In genomic region chr20:237479-237878, GRCh38 we compare ENCODE assay signal across 13 cellular contexts. TPM values are rescaled to one million over a fixed set of nuclear protein-coding genes. Genes with fewer than 3 reads are reported as not detected.
DNase-seq lines count a peak whose midpoint lies in the region; ATAC-seq and TF ChIP-seq lines count a peak whose summit lies in the region.
"Had no signal": no experiment of that assay in that cellular context is flagged by ENCODE, and none has a peak within 500 bp of the region (broad histone marks: within the 10 kb centered on the region; RNA-seq: fewer than 3 reads in every experiment).

No MANE protein-coding gene starts in this region.

- peak overlapping the region; percentile 75 for H3K27ac Mint-ChIP-seq in activated CD4-positive, alpha-beta memory T cell treated with anti-CD3 and anti-CD28 coated beads for 36 hours
- H3K27ac Mint-ChIP-seq in HFFc6, result no peak overlapping the region
- H3K27ac Mint-ChIP-seq: GM23338 had no signal

- no peak overlapping the region for H3K23ac ChIP-seq in neuronal stem cell (ENCODE audit: low read depth, low read length, poor library complexity)

- no peak overlapping the region for H3K14ac ChIP-seq in neuronal stem cell (ENCODE audit: low read length)

- peak; percentile 62 for DNase-seq in activated CD4-positive, alpha-beta memory T cell treated with anti-CD3 and anti-CD28 coated beads for 36 hours
- DNase-seq in mucosa of descending colon (peak in 1 of 3 donors; percentile 18), occipital lobe (lab: John Stamatoyannopoulos, UW) (no peak), neuronal stem cell (ENCODE audit: low spot score) (no peak), hepatic stellate cell (ENCODE audit: low spot score) (no peak), HFFc6 (no peak)
- DNase-seq: Caco-2, esophagus squamous epithelium, NCI-H1417 treated with DMSO at 0.1 percent for 48 hours had no signal

- H3K27me3 ChIP-seq in neuronal stem cell (ENCODE audit: control insufficient read depth in 3 of 3, insufficient read depth in 3 of 3, low read depth in 1 of 3, low read length in 3 of 3), result peaks cover 0 to 19% (median 1%) of the 10 kb centered on the region in 3 experiments

- H3K4me3 ChIP-seq in mucosa of descending colon (no peak overlapping the region), neuronal stem cell (ENCODE audit: low read length in 2 of 2) (no peak overlapping the region)
- H3K4me3 ChIP-seq: esophagus squamous epithelium, GM23338 had no signal

- H4K8ac ChIP-seq in neuronal stem cell (ENCODE audit: low read depth, low read length), result no peak overlapping the region

- H3K36me3 Mint-ChIP-seq in activated CD4-positive, alpha-beta memory T cell treated with anti-CD3 and anti-CD28 coated beads for 36 hours, result no peaks in the 10 kb centered on the region
- H3K36me3 Mint-ChIP-seq in HFFc6 (ENCODE audit: low read depth), result no peaks in the 10 kb centered on the region

- no peak overlapping the region for H2BK15ac ChIP-seq in neuronal stem cell (ENCODE audit: low read length)

- H3K18ac ChIP-seq in neuronal stem cell (ENCODE audit: low read length), result no peak overlapping the region

- H3K4me1 ChIP-seq in mucosa of descending colon (ENCODE audit: low read depth) (no peaks in the 10 kb centered on the region), neuronal stem cell (ENCODE audit: control insufficient read depth in 2 of 2, insufficient read depth in 1 of 2, low read depth in 1 of 2, low read length in 2 of 2) (peaks cover 0 to 6% of the 10 kb centered on the region in 2 donors)
- H3K4me1 ChIP-seq: Caco-2 had no signal

- no peak overlapping the region for H2AK5ac ChIP-seq in neuronal stem cell (ENCODE audit: low read depth, low read length)

- H3K4me2 ChIP-seq in neuronal stem cell (ENCODE audit: insufficient read depth, low read length, poor library complexity, severe bottlenecking), result no peak overlapping the region
- H3K4me2 ChIP-seq: GM23338 had no signal

- H4K91ac ChIP-seq in neuronal stem cell (ENCODE audit: low read depth, low read length, poor library complexity), result no peak overlapping the region

- H2BK5ac ChIP-seq in neuronal stem cell (ENCODE audit: low read length), result no peak overlapping the region

- no peaks in the 10 kb centered on the region for H3K79me1 ChIP-seq in neuronal stem cell (ENCODE audit: low read depth, low read length)

- H3K27me3 Mint-ChIP-seq in activated CD4-positive, alpha-beta memory T cell treated with anti-CD3 and anti-CD28 coated beads for 36 hours, result peaks cover 4% of the 10 kb centered on the region
- H3K27me3 Mint-ChIP-seq in HFFc6 (ENCODE audit: insufficient read depth), result peaks cover 22% of the 10 kb centered on the region

- POLR2A ChIA-PET in activated CD4-positive, alpha-beta memory T cell treated with anti-CD3 and anti-CD28 coated beads for 36 hours (lab: Charles Lee), result interaction anchor here (1.3 kb wide), 1 partner anchor 102 kb away, joined by 3 read pairs; no protein-coding TSS in a partner anchor

- H3K4me3 Mint-ChIP-seq in activated CD4-positive, alpha-beta memory T cell treated with anti-CD3 and anti-CD28 coated beads for 36 hours, result peak overlapping the region; percentile 54
- H3K4me3 Mint-ChIP-seq in HFFc6, result no peak overlapping the region; the same call in 1 of the 2 replicates
- H3K4me3 Mint-ChIP-seq: GM23338 had no signal

- no peak overlapping the region for H3K9ac ChIP-seq in neuronal stem cell (ENCODE audit: low read depth, low read length, poor library complexity)

- H3K36me3 ChIP-seq in mucosa of descending colon (ENCODE audit: low read depth) (no peaks in the 10 kb centered on the region), neuronal stem cell (replicated peaks in 1 of 2; ENCODE audit: control insufficient read depth in 2 of 2, insufficient read depth in 2 of 2, low read length in 2 of 2) (no peaks in the 10 kb centered on the region)
- H3K36me3 ChIP-seq: esophagus squamous epithelium had no signal

- no peak overlapping the region for H2BK12ac ChIP-seq in neuronal stem cell (ENCODE audit: low read length)

- ATAC-seq in HG02884 (IDR thresholded peaks at IDR 0.05; ENCODE audit: unreplicated experiment), result peak; percentile 72
- ATAC-seq in mucosa of descending colon, result peak; percentile 52
- ATAC-seq: GM23338 had no signal

- H3K9me3 Mint-ChIP-seq in activated CD4-positive, alpha-beta memory T cell treated with anti-CD3 and anti-CD28 coated beads for 36 hours, result no peaks in the 10 kb centered on the region
- no peaks in the 10 kb centered on the region for H3K9me3 Mint-ChIP-seq in HFFc6
- H3K9me3 Mint-ChIP-seq: GM23338 had no signal

- H2AFZ ChIP-seq in neuronal stem cell (ENCODE audit: low read length), result no peak overlapping the region
- H2AFZ ChIP-seq: GM23338 had no signal

- CTCF ChIA-PET in activated CD4-positive, alpha-beta memory T cell treated with anti-CD3 and anti-CD28 coated beads for 36 hours (lab: Charles Lee), result interaction anchor here (1.7 to 5.2 kb wide), 2 partner anchors 29 to 94 kb away, joined by 6 to 23 read pairs; no protein-coding TSS in a partner anchor

- no peak for TF ChIP-seq CTCF in C4-2B (conservative IDR thresholded peaks at IDR 0.05)
- no peak for TF ChIP-seq CTCF in mucosa of descending colon (IDR thresholded peaks at IDR 0.05)
- no peak for TF ChIP-seq CTCF in HFFc6 (IDR thresholded peaks at IDR 0.05)

- no peak overlapping the region for H3K4ac ChIP-seq in neuronal stem cell (ENCODE audit: low read length)

- no peak overlapping the region for H2BK120ac ChIP-seq in neuronal stem cell (ENCODE audit: low read depth, low read length)

- intact Hi-C loops in activated CD4-positive, alpha-beta memory T cell treated with anti-CD3 and anti-CD28 coated beads for 36 hours (cut with micrococcal nuclease), result loop anchor here (1.0 kb wide), 1 partner anchor 29 kb away; no protein-coding TSS in a partner anchor
- intact Hi-C loops in mucosa of descending colon (cut with DNase I, micrococcal nuclease), result no loop called here

- H3K4me1 Mint-ChIP-seq in activated CD4-positive, alpha-beta memory T cell treated with anti-CD3 and anti-CD28 coated beads for 36 hours (ENCODE audit: low read depth), result peaks cover 22% of the 10 kb centered on the region
- H3K4me1 Mint-ChIP-seq in HFFc6 (ENCODE audit: low read depth), result 0 out of 2 replicates have a peak, but pooled peaks cover 5% of the 10 kb centered on the region
- H3K4me1 Mint-ChIP-seq: GM23338 had no signal

- H3K9me3 ChIP-seq in mucosa of descending colon, result no peaks in the 10 kb centered on the region
- peaks cover 0 to 2% of the 10 kb centered on the region in 2 donors for H3K9me3 ChIP-seq in neuronal stem cell (replicated peaks in 1 of 2; ENCODE audit: control insufficient read depth in 2 of 2, insufficient read depth in 1 of 2, low read depth in 1 of 2, low read length in 2 of 2)
- H3K9me3 ChIP-seq: Caco-2, esophagus squamous epithelium had no signal

- no CpG with 5 or more reads among the region's 4 CpGs for WGBS in neuronal stem cell (ENCODE audit: extremely low coverage in 2 of 2, insufficient read length in 2 of 2, insufficient replicate concordance in 1 of 2), 2 donors

- peak overlapping the region; percentile 66 for H3K27ac ChIP-seq in C4-2B
- no peak overlapping the region for H3K27ac ChIP-seq in neuronal stem cell (replicated peaks; ENCODE audit: low read length)
- H3K27ac ChIP-seq: esophagus squamous epithelium had no signal

RNA-seq across cellular contexts. Expression of gene DEFB129, which starts 10.4 kb away (rescaled TPM):
- not detected for total RNA-seq in activated CD4-positive, alpha-beta memory T cell treated with anti-CD3 and anti-CD28 coated beads for 36 hours
- total RNA-seq in mucosa of descending colon (not detected), occipital lobe (not detected)
- polyA plus RNA-seq in neuronal stem cell (2013, experiment 1 of 2), result not detected
- not detected for polyA plus RNA-seq in neuronal stem cell (2013, experiment 2 of 2)
- not detected for total RNA-seq in HFFc6 (2021; fragmentation: NEBNext Ultra II Directional; extraction: Animal tissue kit (Norgen Biotek cat#: 25700))
- total RNA-seq: Caco-2, esophagus squamous epithelium, GM23338, subcutaneous adipose tissue had no signal
- polyA plus RNA-seq: GM23338 had no signal

RNA-seq across cellular contexts. Expression of gene DEFB132, which starts 20.0 kb away (rescaled TPM):
- not detected for total RNA-seq in activated CD4-positive, alpha-beta memory T cell treated with anti-CD3 and anti-CD28 coated beads for 36 hours
- not detected for total RNA-seq in mucosa of descending colon
- total RNA-seq in occipital lobe, result not detected
- polyA plus RNA-seq in neuronal stem cell (2013, experiment 1 of 2), result not detected
- polyA plus RNA-seq in neuronal stem cell (2013, experiment 2 of 2), result not detected
- not detected for total RNA-seq in HFFc6 (2021; fragmentation: NEBNext Ultra II Directional; extraction: Animal tissue kit (Norgen Biotek cat#: 25700))
- total RNA-seq: Caco-2, esophagus squamous epithelium, GM23338 had no signal
- polyA plus RNA-seq: GM23338 had no signal

RNA-seq across cellular contexts. Expression of gene DEFB128, which starts 48.0 kb away (rescaled TPM):
- not detected for total RNA-seq in activated CD4-positive, alpha-beta memory T cell treated with anti-CD3 and anti-CD28 coated beads for 36 hours
- total RNA-seq in mucosa of descending colon (not detected), occipital lobe (not detected)
- polyA plus RNA-seq in neuronal stem cell (2013, experiment 1 of 2), result not detected
- not detected for polyA plus RNA-seq in neuronal stem cell (2013, experiment 2 of 2)
- total RNA-seq in HFFc6 (2021; fragmentation: NEBNext Ultra II Directional; extraction: Animal tissue kit (Norgen Biotek cat#: 25700)), result not detected
- total RNA-seq: Caco-2, esophagus squamous epithelium, GM23338, subcutaneous adipose tissue had no signal
- polyA plus RNA-seq: GM23338 had no signal

RNA-seq across cellular contexts. Expression of gene C20orf96, which starts 53.1 kb away (rescaled TPM):
- total RNA-seq in activated CD4-positive, alpha-beta memory T cell treated with anti-CD3 and anti-CD28 coated beads for 36 hours, result 1 to 10 TPM; 5.4 to 6.4 TPM
- total RNA-seq in mucosa of descending colon, result 10 to 100 TPM in 2 of 3 donors, 1 to 10 TPM in 1; 6.8 to 12.1 (median 11.3) TPM
- total RNA-seq in occipital lobe, result 3.3 TPM
- polyA plus RNA-seq in neuronal stem cell (2013, experiment 1 of 2), result 23.9 TPM
- 23.8 TPM for polyA plus RNA-seq in neuronal stem cell (2013, experiment 2 of 2)
- 1 to 10 TPM; 2.9 to 3.5 (median 3.2) TPM for total RNA-seq in HFFc6 (2021; fragmentation: NEBNext Ultra II Directional; extraction: Animal tissue kit (Norgen Biotek cat#: 25700))

RNA-seq across cellular contexts. Expression of gene ZCCHC3, which starts 59.9 kb away (rescaled TPM):
- 10 to 100 TPM; 15.2 to 15.9 TPM for total RNA-seq in activated CD4-positive, alpha-beta memory T cell treated with anti-CD3 and anti-CD28 coated beads for 36 hours
- total RNA-seq in mucosa of descending colon (10 to 100 TPM; 12.0 to 18.7 (median 12.6) TPM), occipital lobe (27.0 TPM)
- 40.2 TPM for polyA plus RNA-seq in neuronal stem cell (2013, experiment 1 of 2)
- polyA plus RNA-seq in neuronal stem cell (2013, experiment 2 of 2), result 40.1 TPM
- total RNA-seq in HFFc6 (2021; fragmentation: NEBNext Ultra II Directional; extraction: Animal tissue kit (Norgen Biotek cat#: 25700)), result 10 to 100 TPM; 10.9 to 11.7 (median 11.4) TPM
